Comparison of ENCODE assay signal across 16 cellular contexts in genomic region chr15:42226648-42227047, GRCh38.
"Had no signal": no experiment of that assay in that cellular context is flagged by ENCODE, and none has a peak within 500 bp of the region (broad histone marks: within the 10 kb centered on the region; RNA-seq: fewer than 3 reads in every experiment).

No MANE protein-coding gene starts in this region.

- DNase-seq: activated CD4-positive, alpha-beta T cell treated with anti-CD3 and anti-CD28 coated beads, Interleukin-2, amount 50 U/mL, for 1 hour; activated CD4-positive, CD25-positive, alpha-beta regulatory T cell; activated CD8-positive, alpha-beta memory T cell treated with anti-CD3 and anti-CD28 coated beads for 24 hours; activated gamma-delta T cell treated with Interleukin-2 at 50 U/mL for 16 hours; activated naive CD8-positive, alpha-beta T cell treated with anti-CD3 and anti-CD28 coated beads, Interleukin-2, amount 10 ng/mL, durations not matched to agents 7 days and 5 days; brain microvascular endothelial cell; effector memory CD8-positive, alpha-beta T cell; gastrocnemius medialis; left ventricle myocardium superior; mesenchymal stem cell; natural killer cell; SW 1271 had no signal

- H3K27me3 ChIP-seq: brain microvascular endothelial cell, gastrocnemius medialis, neutrophil had no signal

- H3K4me3 ChIP-seq: gastrocnemius medialis, prostate gland, thoracic aorta had no signal

- H3K9me3 ChIP-seq: gastrocnemius medialis, neutrophil, prostate gland, thoracic aorta had no signal

- H3K27ac ChIP-seq: brain microvascular endothelial cell, epithelial cell of prostate, gastrocnemius medialis, neutrophil, thoracic aorta had no signal
